ENCODE assay signal across 1 cellular context in genomic region chr15:41568350-41569017, GRCh38.
TF ChIP-seq lines count a peak whose summit lies in the region.

No MANE protein-coding gene starts in this region.

TF ChIP-seq in H1, 55 proteins besides CTCF, POLR2A, EP300 and RAD21:
- no peak for TF ChIP-seq SAP30 (IDR thresholded peaks at IDR 0.05; ENCODE audit: insufficient read depth, insufficient replicate concordance, low read length)
- no peak for TF ChIP-seq CREB1 (IDR thresholded peaks at IDR 0.05)
- no peak for TF ChIP-seq SP4 (IDR thresholded peaks at IDR 0.05; ENCODE audit: low read length)
- no peak for TF ChIP-seq HDAC6 (IDR thresholded peaks at IDR 0.05; ENCODE audit: low read depth, low read length)
- no peak for TF ChIP-seq BRCA1 (IDR thresholded peaks at IDR 0.05; ENCODE audit: low read depth, low read length)
- TF ChIP-seq BACH1 (IDR thresholded peaks at IDR 0.05; ENCODE audit: low read length) = no peak
- no peak for TF ChIP-seq CEBPB (IDR thresholded peaks at IDR 0.05; ENCODE audit: low read depth, low read length)
- no peak for TF ChIP-seq KDM1A (IDR thresholded peaks at IDR 0.05; ENCODE audit: borderline replicate concordance, low read length)
- no peak for TF ChIP-seq NRF1 (IDR thresholded peaks at IDR 0.05; ENCODE audit: low read depth, low read length)
- TF ChIP-seq SUZ12 (IDR thresholded peaks at IDR 0.05; ENCODE audit: low read length) = no peak
- peak; percentile 99 for TF ChIP-seq RBBP5 (IDR thresholded peaks at IDR 0.05; ENCODE audit: borderline replicate concordance, low read depth, low read length)
- no peak for TF ChIP-seq RFX5 (IDR thresholded peaks at IDR 0.05; ENCODE audit: borderline replicate concordance, low read depth, low read length)
- TF ChIP-seq SIRT6 (IDR thresholded peaks at IDR 0.05; ENCODE audit: low read length) = no peak
- TF ChIP-seq EZH2 (IDR thresholded peaks at IDR 0.05; ENCODE audit: low read depth, low read length, severe bottlenecking) = no peak
- TF ChIP-seq TAF1 (IDR thresholded peaks at IDR 0.05; ENCODE audit: low read depth, low read length) = peak; percentile 76
- peak; percentile 41 for TF ChIP-seq NANOG (IDR thresholded peaks at IDR 0.05; ENCODE audit: insufficient read depth, low read depth, low read length, poor library complexity, severe bottlenecking)
- no peak for TF ChIP-seq PHF8 (conservative IDR thresholded peaks at IDR 0.05; ENCODE audit: low read depth, low read length)
- TF ChIP-seq JUN (IDR thresholded peaks at IDR 0.05; ENCODE audit: low read depth, low read length) = no peak
- peak; percentile 59 for TF ChIP-seq CHD7 (IDR thresholded peaks at IDR 0.05; ENCODE audit: insufficient replicate concordance, low read length)
- no peak for TF ChIP-seq E2F6 (IDR thresholded peaks at IDR 0.05)
- no peak for TF ChIP-seq GTF2F1 (IDR thresholded peaks at IDR 0.05; ENCODE audit: borderline replicate concordance, low read depth, low read length)
- TF ChIP-seq SP1 (IDR thresholded peaks at IDR 0.05; ENCODE audit: low read depth, low read length) = peak; percentile 95
- peak; percentile 85 for TF ChIP-seq TCF12 (IDR thresholded peaks at IDR 0.05; ENCODE audit: low read depth, low read length)
- 0 out of 4 replicates have a peak, but pooled peaks of 1 of the 2 experiments have one; percentile 51 for TF ChIP-seq SIN3A (conservative IDR thresholded peaks at IDR 0.05 in 1 of 2, IDR thresholded peaks at IDR 0.05 in 1 of 2; ENCODE audit: low read depth in 1 of 2, low read length in 2 of 2)
- no peak for TF ChIP-seq POU5F1 (IDR thresholded peaks at IDR 0.05; ENCODE audit: low read depth, low read length)
- peak; percentile 54; the same call in 1 of the 2 replicates for TF ChIP-seq TBP (IDR thresholded peaks at IDR 0.05; ENCODE audit: low read depth, low read length)
- TF ChIP-seq SRF (IDR thresholded peaks at IDR 0.05; ENCODE audit: low read depth, low read length) = no peak
- TF ChIP-seq CHD2 (IDR thresholded peaks at IDR 0.05; ENCODE audit: low read length) = peak; percentile 69
- peak; percentile 40 for TF ChIP-seq TAF7 (optimal IDR thresholded peaks at IDR 0.05; ENCODE audit: borderline replicate concordance, low read depth, low read length)
- TF ChIP-seq CBX5 (IDR thresholded peaks at IDR 0.05; ENCODE audit: low read depth, low read length) = no peak
- TF ChIP-seq FOSL1 (IDR thresholded peaks at IDR 0.05; ENCODE audit: insufficient read depth, low read depth, low read length) = no peak
- TF ChIP-seq BCL11A (IDR thresholded peaks at IDR 0.05; ENCODE audit: low read depth in 2 of 2, low read length in 2 of 2) = no peak
- TF ChIP-seq ATF3 (IDR thresholded peaks at IDR 0.05; ENCODE audit: insufficient read depth, low read depth, low read length) = no peak
- TF ChIP-seq RNF2 (IDR thresholded peaks at IDR 0.05; ENCODE audit: borderline replicate concordance, low read depth, low read length, missing control alignments, poor library complexity, severe bottlenecking) = no peak
- peak; percentile 96 for TF ChIP-seq ASH2L (IDR thresholded peaks at IDR 0.05; ENCODE audit: low read length)
- no peak for TF ChIP-seq CTBP2 (IDR thresholded peaks at IDR 0.05; ENCODE audit: borderline replicate concordance, insufficient read depth, insufficient read length, low read length)
- peak; percentile 69 for TF ChIP-seq POLR2AphosphoS5 (IDR thresholded peaks at IDR 0.05; ENCODE audit: low read depth, low read length)
- TF ChIP-seq GABPA (IDR thresholded peaks at IDR 0.05; ENCODE audit: borderline replicate concordance, insufficient read depth, low read length) = no peak
- TF ChIP-seq KDM5A (IDR thresholded peaks at IDR 0.05; ENCODE audit: low read length) = no peak
- TF ChIP-seq ATF2 (IDR thresholded peaks at IDR 0.05; ENCODE audit: low read length) = no peak
- no peak for TF ChIP-seq SP2 (IDR thresholded peaks at IDR 0.05; ENCODE audit: low read length)
- 0 out of 4 replicates have a peak, but pooled peaks of 1 of the 2 experiments have one; percentile 22 for TF ChIP-seq HDAC2 (IDR thresholded peaks at IDR 0.05; ENCODE audit: borderline replicate concordance in 1 of 2, low read depth in 2 of 2, low read length in 2 of 2)
- no peak for TF ChIP-seq JUND (IDR thresholded peaks at IDR 0.05; ENCODE audit: low read length)
- TF ChIP-seq RXRA (IDR thresholded peaks at IDR 0.05; ENCODE audit: insufficient read depth, low read depth, low read length) = no peak
- TF ChIP-seq USF2 (IDR thresholded peaks at IDR 0.05; ENCODE audit: low read length) = no peak
- TF ChIP-seq MAX (IDR thresholded peaks at IDR 0.05) = 0 out of 2 replicates have a peak, but pooled peaks have one; percentile 41
- TF ChIP-seq SIX5 (IDR thresholded peaks at IDR 0.05; ENCODE audit: low read depth, low read length) = no peak
- no peak for TF ChIP-seq KDM4A (IDR thresholded peaks at IDR 0.05; ENCODE audit: low read depth, low read length, severe bottlenecking)
- no peak for TF ChIP-seq MAFK (IDR thresholded peaks at IDR 0.05; ENCODE audit: low read depth, low read length)
- TF ChIP-seq ZNF274 (IDR thresholded peaks at IDR 0.05; ENCODE audit: borderline replicate concordance, extremely low read depth, low read length) = no peak
- peak; percentile 97 for TF ChIP-seq TEAD4 (IDR thresholded peaks at IDR 0.05; ENCODE audit: low read depth, low read length)
- TF ChIP-seq EGR1 (IDR thresholded peaks at IDR 0.05; ENCODE audit: borderline replicate concordance, low read depth, low read length) = no peak
- no peak for TF ChIP-seq CBX8 (IDR thresholded peaks at IDR 0.05; ENCODE audit: borderline replicate concordance, low read depth, low read length)
- TF ChIP-seq CHD1 (IDR thresholded peaks at IDR 0.05; ENCODE audit: low read depth, low read length) = no peak
- TF ChIP-seq YY1 (IDR thresholded peaks at IDR 0.05; ENCODE audit: low read depth, low read length) = peak; percentile 58; the same call in 1 of the 2 replicates
